ENCODE assay signal across 15 cellular contexts in the genomic region with DNA sequence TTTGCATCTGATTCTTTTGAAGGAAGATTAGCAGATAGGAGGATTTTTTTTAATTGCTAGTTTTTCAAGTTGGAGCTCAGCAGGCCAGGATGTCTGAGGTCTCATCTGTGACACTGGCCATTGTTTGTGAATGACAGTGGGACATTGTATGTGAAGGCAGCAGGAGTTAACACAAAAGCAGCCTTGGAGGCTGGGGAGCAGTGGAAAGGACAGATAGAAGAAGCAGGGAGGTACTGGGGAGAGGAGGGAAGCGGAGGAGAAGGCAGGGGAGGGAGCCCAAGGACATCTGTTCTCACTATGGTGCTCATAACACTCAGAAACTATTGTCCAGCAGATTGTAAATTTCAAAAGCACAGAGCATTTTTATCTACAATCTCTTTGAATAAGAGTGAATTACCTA.
DNase-seq lines count a peak whose midpoint lies in the region; ATAC-seq and TF ChIP-seq lines count a peak whose summit lies in the region.
"Had no signal": no experiment of that assay in that cellular context is flagged by ENCODE, and none has a peak within 500 bp of the region (broad histone marks: within the 10 kb centered on the region; RNA-seq: fewer than 3 reads in every experiment).

No MANE protein-coding gene starts in this region.

- no peak overlapping the region for H3K4me3 Mint-ChIP-seq in endodermal cell
- H3K4me3 Mint-ChIP-seq in neural progenitor cell: no peak overlapping the region
- no peak overlapping the region for H3K4me3 Mint-ChIP-seq in effector memory CD8-positive, alpha-beta T cell
- H3K4me3 Mint-ChIP-seq: HFFc6 had no signal

- H3K36me3 Mint-ChIP-seq in endodermal cell (ENCODE audit: low read depth) (peaks cover 4% of the 10 kb centered on the region), neural progenitor cell (no peaks in the 10 kb centered on the region)
- no peaks in the 10 kb centered on the region for H3K36me3 Mint-ChIP-seq in effector memory CD8-positive, alpha-beta T cell (ENCODE audit: insufficient read depth)

- H3F3A ChIP-seq in neural progenitor cell (ENCODE audit: low read depth): no peaks in the 10 kb centered on the region

- peaks cover 54% of the 10 kb centered on the region for H3K9me3 Mint-ChIP-seq in endodermal cell
- peaks cover 4% of the 10 kb centered on the region for H3K9me3 Mint-ChIP-seq in neural progenitor cell
- peaks cover 0 to under 1% of the 10 kb centered on the region in 2 donors for H3K9me3 Mint-ChIP-seq in effector memory CD8-positive, alpha-beta T cell

- 0 out of 2 replicates have a peak, but pooled peaks cover 3% of the 10 kb centered on the region for H3K9me3 ChIP-seq in HUES48 (ENCODE audit: control insufficient read depth, insufficient read depth, low read length)
- H3K9me3 ChIP-seq in endodermal cell (ENCODE audit: control insufficient read depth, low read length): no peaks in the 10 kb centered on the region
- peaks cover 3% of the 10 kb centered on the region for H3K9me3 ChIP-seq in neural progenitor cell (ENCODE audit: low read depth)
- H3K9me3 ChIP-seq: A549, BLaER1 had no signal

- DNase-seq in endodermal cell (peak; percentile 60), neural progenitor cell (ENCODE audit: low spot score) (peak; percentile 11), COR-L47 (lab: John Stamatoyannopoulos, UW) (no peak), SW 1271 (lab: John Stamatoyannopoulos, UW) (no peak), KG1 (lab: John Stamatoyannopoulos, UW) (no peak)
- no peak for DNase-seq in effector memory CD8-positive, alpha-beta T cell
- DNase-seq: Calu3, DMS 273 treated with DMSO at 0.1 percent for 48 hours, GOT3, HCEC 1CT, HFFc6 had no signal

- no peak for TF ChIP-seq CTCF in endodermal cell (conservative IDR thresholded peaks at IDR 0.05)
- TF ChIP-seq CTCF in neural progenitor cell (IDR thresholded peaks at IDR 0.05): no peak

- H2AFZ ChIP-seq in neural progenitor cell (replicated peaks): no peak overlapping the region

- WGBS in endodermal cell (ENCODE audit: insufficient coverage in 1 of 2, insufficient read length in 1 of 2), 2 experiments: 60% methylated on average over 1 of the region's 1 CpG; no CpG with 5 or more reads in 1 of the 2 experiments

- no peak for ATAC-seq in effector memory CD8-positive, alpha-beta T cell (replicated peaks)
- ATAC-seq: A549, K562 had no signal

- no peak overlapping the region for H3K9ac ChIP-seq in HUES48 (ENCODE audit: low read depth, low read length)
- H3K9ac ChIP-seq in endodermal cell (ENCODE audit: extremely low read depth, low read length, poor library complexity, severe bottlenecking): no peak overlapping the region
- H3K9ac ChIP-seq in neural progenitor cell: no peak overlapping the region
- H3K9ac ChIP-seq: BLaER1 had no signal

- H3K27me3 ChIP-seq in HUES48 (ENCODE audit: control insufficient read depth, insufficient read depth, low read length): no peaks in the 10 kb centered on the region
- H3K27me3 ChIP-seq in endodermal cell (ENCODE audit: control insufficient read depth, insufficient read depth, low read length, poor library complexity, severe bottlenecking): no peaks in the 10 kb centered on the region
- H3K27me3 ChIP-seq in neural progenitor cell: no peaks in the 10 kb centered on the region
- H3K27me3 ChIP-seq: BLaER1 had no signal

- no peak overlapping the region for H3K4me3 ChIP-seq in HUES48 (ENCODE audit: low read depth, low read length)
- H3K4me3 ChIP-seq in endodermal cell (ENCODE audit: low read length): no peak overlapping the region
- H3K4me3 ChIP-seq in neural progenitor cell: no peak overlapping the region
- H3K4me3 ChIP-seq: A549, BLaER1, K562 had no signal

- H3K27ac Mint-ChIP-seq in endodermal cell (peak overlapping the region; percentile 76), neural progenitor cell (no peak overlapping the region)
- H3K27ac Mint-ChIP-seq in effector memory CD8-positive, alpha-beta T cell: no peak overlapping the region
- H3K27ac Mint-ChIP-seq: HFFc6 had no signal

- H3K4me1 Mint-ChIP-seq in endodermal cell: peaks cover 20% of the 10 kb centered on the region
- H3K4me1 Mint-ChIP-seq in neural progenitor cell: peaks cover 16% of the 10 kb centered on the region
- no peaks in the 10 kb centered on the region for H3K4me1 Mint-ChIP-seq in effector memory CD8-positive, alpha-beta T cell (ENCODE audit: low read depth in 2 of 2)

- H3K79me2 ChIP-seq in neural progenitor cell (ENCODE audit: low read depth): no peaks in the 10 kb centered on the region

- H3K27me3 Mint-ChIP-seq in endodermal cell (ENCODE audit: insufficient read depth) (no peaks in the 10 kb centered on the region), neural progenitor cell (ENCODE audit: insufficient read depth, low read depth) (no peaks in the 10 kb centered on the region)
- no peaks in the 10 kb centered on the region for H3K27me3 Mint-ChIP-seq in effector memory CD8-positive, alpha-beta T cell

- H3K27ac ChIP-seq in HUES48 (ENCODE audit: low read depth, low read length): peak overlapping the region; percentile 85
- H3K27ac ChIP-seq in endodermal cell (ENCODE audit: low read depth, low read length): peak overlapping the region; percentile 44
- no peak overlapping the region for H3K27ac ChIP-seq in neural progenitor cell
- H3K27ac ChIP-seq: A549, BLaER1 had no signal

- no peaks in the 10 kb centered on the region for H4K20me1 ChIP-seq in neural progenitor cell (ENCODE audit: low read depth)
- H4K20me1 ChIP-seq: BLaER1 had no signal

- H3K36me3 ChIP-seq in HUES48 (ENCODE audit: control insufficient read depth, insufficient read depth, low read length) (no peaks in the 10 kb centered on the region), endodermal cell (ENCODE audit: control insufficient read depth, insufficient read depth, low read length) (no peaks in the 10 kb centered on the region), neural progenitor cell (no peaks in the 10 kb centered on the region)
- H3K36me3 ChIP-seq: BLaER1 had no signal

- peaks cover 39% of the 10 kb centered on the region for H3K4me1 ChIP-seq in HUES48 (ENCODE audit: control insufficient read depth, insufficient read depth, low read length)
- H3K4me1 ChIP-seq in endodermal cell (ENCODE audit: control insufficient read depth, insufficient read depth, low read length): peaks cover 5% of the 10 kb centered on the region
- H3K4me1 ChIP-seq in neural progenitor cell: peaks cover 5% of the 10 kb centered on the region

- no peak overlapping the region for H3K4me2 ChIP-seq in neural progenitor cell
- H3K4me2 ChIP-seq: A549, BLaER1 had no signal

Comparison
In these comparisons a context has a peak if more than half of its experiments do, and no peak if none do; other contexts are left out.
1. DNase-seq: peak in endodermal cell (single experiment) and neural progenitor cell (single experiment); none in COR-L47 (single experiment), SW 1271 (0 of 2), effector memory CD8-positive, alpha-beta T cell (0 of 3) and KG1 (single experiment).